In the genomic region with DNA sequence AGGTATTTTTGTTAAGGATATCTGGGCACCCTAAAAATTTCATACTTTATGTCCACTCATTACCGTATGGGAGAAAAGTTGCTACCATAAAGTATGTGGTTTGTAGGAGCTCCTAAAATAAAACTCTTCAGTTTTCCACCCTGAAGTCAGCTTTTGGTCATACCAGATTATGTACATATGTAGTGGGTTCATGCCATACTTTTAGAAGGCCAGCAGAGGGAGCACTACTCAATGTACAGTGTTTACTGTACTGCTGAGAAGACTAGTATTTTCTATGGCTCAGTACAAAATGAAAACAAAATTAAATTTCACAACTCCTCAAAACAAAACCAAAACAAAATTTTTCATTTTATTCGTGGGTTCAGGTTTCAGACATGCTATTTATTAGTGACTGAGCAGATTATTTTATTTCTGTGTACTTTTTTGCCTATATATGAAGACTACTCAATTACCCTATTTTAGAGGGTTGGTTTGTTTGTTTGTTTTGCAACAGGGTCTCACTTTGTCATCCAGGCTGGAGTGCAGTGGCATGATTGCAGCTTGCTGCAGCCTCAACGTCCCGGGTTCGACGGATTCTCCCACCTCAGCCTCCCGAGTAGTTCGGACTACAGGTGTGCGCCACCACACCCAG, we compare ENCODE assay signal across 8 cellular contexts. TPM values are rescaled to one million over a fixed set of nuclear protein-coding genes. Genes with fewer than 3 reads are reported as not detected.
A peak's percentile ranks its signal among the peaks of the same experiment; 100 is the strongest.
DNase-seq lines count a peak whose midpoint lies in the region; ATAC-seq and TF ChIP-seq lines count a peak whose summit lies in the region.

No MANE protein-coding gene starts in this region.

- TF ChIP-seq CTCF in GM13976 (IDR thresholded peaks at IDR 0.05; ENCODE audit: borderline replicate concordance, control extremely low read depth, extremely low read depth, insufficient read depth, missing control alignments) (peak; percentile 75), astrocyte of the spinal cord (IDR thresholded peaks at IDR 0.05; ENCODE audit: low read depth, low read length) (peak; percentile 84)

- ATAC-seq in HG02759 (IDR thresholded peaks at IDR 0.05; ENCODE audit: unreplicated experiment): peak; percentile 97

- DNase-seq in ACHN (peak; percentile 75), GM13976 (ENCODE audit: low spot score) (peak; percentile 63), NCI-H1048 (lab: John Stamatoyannopoulos, UW) (peak; percentile 7), SK-N-DZ (ENCODE audit: low spot score) (peak; percentile 63), astrocyte of the spinal cord (ENCODE audit: low read depth, low spot score) (peak; percentile 68), hippocampal formation (lab: John Stamatoyannopoulos, UW) (peak; percentile 10 to 61)
- DNase-seq in stimulated activated CD4-positive, alpha-beta T cell treated with anti-CD3 and anti-CD28 coated beads, Interleukin-1b, Interleukin-23, amount 100 ng/mL, for 24 hours (ENCODE audit: low read depth in 4 of 4, low spot score in 1 of 4): peak in 3 of 4 experiments; percentile 23 to 34 (median 31)

- no peak overlapping the region for H3K4me3 ChIP-seq in astrocyte of the spinal cord (ENCODE audit: low read depth, low read length)

- in situ Hi-C loops in ACHN (cut with HindIII; ENCODE audit: low pct_ligation_motif_present, low pct_unique_long_range_greater_than_20kb, low sequenced_read_pairs): loop anchor here (25.0 kb wide), 1 partner anchor 434 kb away; no protein-coding TSS in a partner anchor
- in situ Hi-C loops in GM13976 (cut with MboI; ENCODE audit: low sequenced_read_pairs, unreplicated experiment): no loop called here
- in situ Hi-C loops in astrocyte of the spinal cord (cut with HindIII; ENCODE audit: low sequenced_read_pairs): loop anchor here (10.0 kb wide), 1 partner anchor 422 kb away; no protein-coding TSS in a partner anchor

RNA-seq across cellular contexts. Expression of gene NXPE3, which starts 24.3 kb away (rescaled TPM):
- 7.9 and 8.4 TPM in 2 replicates for polyA plus RNA-seq in SK-N-DZ (2014; cell fraction: cytosol; rRNA removed)
- 2.4 and 5.0 TPM in 2 replicates for polyA plus RNA-seq in SK-N-DZ (2014; cell fraction: nucleus; rRNA removed)

RNA-seq across cellular contexts. Expression of gene NFKBIZ, which starts 46.0 kb away (rescaled TPM):
- polyA plus RNA-seq in SK-N-DZ (2014; cell fraction: cytosol; rRNA removed): 0.86 and 1.9 TPM in 2 replicates
- 2.1 and 7.6 TPM in 2 replicates for polyA plus RNA-seq in SK-N-DZ (2014; cell fraction: nucleus; rRNA removed)

Comparison
In these comparisons a context has a peak if more than half of its experiments do, and no peak if none do; other contexts are left out.
1. DNase-seq: peak in every context shown above with its lines; median percentile 75 in ACHN; 68 in astrocyte of the spinal cord; 63 in GM13976; 63 in SK-N-DZ; 36 in hippocampal formation; 31 in stimulated activated CD4-positive, alpha-beta T cell treated with anti-CD3 and anti-CD28 coated beads, Interleukin-1b, Interleukin-23, amount 100 ng/mL, for 24 hours; 7 in NCI-H1048.